8 cellular contexts compared by ENCODE assay signal in genomic region chr10:5945561-5946418, GRCh38. TPM values are rescaled to one million over a fixed set of nuclear protein-coding genes. Genes with fewer than 3 reads are reported as not detected.
DNase-seq lines count a peak whose midpoint lies in the region; ATAC-seq and TF ChIP-seq lines count a peak whose summit lies in the region.

No MANE protein-coding gene starts in this region.

- no TSS peak for BruUV-seq in MCF 10A (replicated peaks; lab: Mats Ljungman, UMichigan)

- TF ChIP-seq CTCF in MCF 10A (IDR thresholded peaks at IDR 0.05; ENCODE audit: unreplicated experiment): no peak

- peaks cover 44% of the 10 kb centered on the region for H3K4me1 Mint-ChIP-seq in MCF 10A (ENCODE audit: insufficient read depth, unreplicated experiment)

- no peaks in the 10 kb centered on the region for H3K9me3 Mint-ChIP-seq in MCF 10A (ENCODE audit: unreplicated experiment)

- DNase-seq in KBM-7: peak; percentile 53
- DNase-seq in MCF 10A (ENCODE audit: unreplicated experiment): peak; percentile 93
- DNase-seq in left kidney (ENCODE audit: low read depth, low spot score): peak; percentile 44
- DNase-seq in stromal cell of bone marrow (ENCODE audit: low read depth): peak; percentile 88
- DNase-seq in NCI-H1105 (lab: John Stamatoyannopoulos, UW): no peak
- DNase-seq in T-helper 9 cell: no peak

- no peaks in the 10 kb centered on the region for H3K36me3 Mint-ChIP-seq in MCF 10A (ENCODE audit: insufficient read depth, unreplicated experiment)

- ATAC-seq in HG02840 (IDR thresholded peaks at IDR 0.05; ENCODE audit: low FRiP score, unreplicated experiment) (no peak), HG03439 (IDR thresholded peaks at IDR 0.05; ENCODE audit: unreplicated experiment) (no peak)

- POLR2A ChIA-PET in MCF 10A (lab: Yijun Ruan, JAX): interaction anchor here (0.5 to 3.6 kb wide), 5 partner anchors 11 to 931 kb away, joined by 3 to 33 read pairs (median 4); partner anchors contain the start of genes ANKRD16, FBH1 and IL15RA

- H3K27ac Mint-ChIP-seq in MCF 10A (ENCODE audit: low read depth, unreplicated experiment): peak overlapping the region; percentile 86

- peak overlapping the region; percentile 72 for H3K4me3 Mint-ChIP-seq in MCF 10A (ENCODE audit: unreplicated experiment)

- in situ Hi-C loops in KBM-7 (cut with MboI; ENCODE audit: low pct_unique_long_range_greater_than_20kb, low sequenced_read_pairs): no loop called here

- intact Hi-C loops in MCF 10A (cut with micrococcal nuclease): no loop called here

- H3K27me3 Mint-ChIP-seq in MCF 10A (ENCODE audit: insufficient read depth, unreplicated experiment): no peaks in the 10 kb centered on the region

- CTCF ChIA-PET in MCF 10A (lab: Yijun Ruan, JAX): no interaction called here

RNA-seq across cellular contexts. Expression of gene IL15RA, which starts 31.6 kb away (rescaled TPM):
- 6.0 and 7.9 TPM in 2 replicates for total RNA-seq in MCF 10A (2022)

RNA-seq across cellular contexts. Expression of gene FBH1, which starts 55.7 kb away (rescaled TPM):
- 61.8 and 70.5 TPM in 2 replicates for total RNA-seq in MCF 10A (2022)

RNA-seq across cellular contexts. Expression of gene ANKRD16, which starts 56.1 kb away (rescaled TPM):
- 9.9 and 10.6 TPM in 2 replicates for total RNA-seq in MCF 10A (2022)

Comparison
In these comparisons a context has a peak if more than half of its experiments do, and no peak if none do; other contexts are left out.
1. DNase-seq: peak in KBM-7 (single experiment), MCF 10A (single experiment), left kidney (single experiment) and stromal cell of bone marrow (single experiment); none in NCI-H1105 (single experiment) and T-helper 9 cell (single experiment).